13 cellular contexts compared by ENCODE assay signal in the genomic region with DNA sequence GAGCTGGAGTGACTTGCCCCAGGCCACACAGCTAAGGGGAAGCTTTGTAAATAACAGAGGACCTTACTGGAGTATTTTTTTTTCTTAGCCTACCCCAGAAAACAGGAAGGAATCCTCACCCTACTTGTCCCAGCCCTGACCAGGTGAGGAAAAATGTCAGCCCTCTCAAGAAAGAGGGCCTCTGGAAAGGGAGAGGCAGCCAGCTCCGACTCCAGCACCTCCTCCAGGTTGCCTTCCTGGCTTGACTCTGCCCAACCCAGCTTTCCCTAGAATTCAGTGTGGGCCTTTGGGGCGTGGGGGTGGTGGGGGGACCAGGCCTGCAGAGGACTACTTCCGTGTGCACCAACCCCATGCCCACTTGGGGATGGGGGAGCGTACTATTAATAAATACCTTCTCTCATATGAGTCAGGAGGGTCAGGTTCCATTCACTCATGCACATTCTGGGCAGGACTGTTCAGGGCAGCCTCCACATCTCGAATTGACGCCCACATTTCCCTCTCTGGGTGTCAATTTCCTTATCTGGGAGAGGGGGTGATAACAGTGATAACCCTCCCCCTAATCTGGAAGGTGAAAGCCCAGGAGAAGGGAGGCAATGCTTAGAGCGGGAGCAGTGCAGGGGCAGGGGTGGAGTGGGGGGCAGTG. TPM values are rescaled to one million over a fixed set of nuclear protein-coding genes. Genes with fewer than 3 reads are reported as not detected.
DNase-seq lines count a peak whose midpoint lies in the region; ATAC-seq and TF ChIP-seq lines count a peak whose summit lies in the region.
"Had no signal": no experiment of that assay in that cellular context is flagged by ENCODE, and none has a peak within 500 bp of the region (broad histone marks: within the 10 kb centered on the region; RNA-seq: fewer than 3 reads in every experiment).

No MANE protein-coding gene starts in this region.

- H3K79me2 ChIP-seq in HCT116 (ENCODE audit: insufficient read depth, low read length), result peaks cover 83% of the 10 kb centered on the region

- no peaks in the 10 kb centered on the region for H4K20me1 ChIP-seq in HCT116 (ENCODE audit: insufficient read depth)

- no peaks in the 10 kb centered on the region for H3K9me3 Mint-ChIP-seq in activated T-cell treated with anti-CD3 and anti-CD28 coated beads, Interleukin-2, amount 50 U/mL, for 72 hours
- H3K9me3 Mint-ChIP-seq: brain had no signal

- CTCF ChIA-PET in HCT116 (lab: Charles Lee), result interaction anchor here (1.0 to 3.4 kb wide), 3 partner anchors 12 to 236 kb away, joined by 3 to 20 read pairs (median 9); a partner anchor contains a TSS

- H3K4me1 Mint-ChIP-seq in activated T-cell treated with anti-CD3 and anti-CD28 coated beads, Interleukin-2, amount 50 U/mL, for 72 hours (ENCODE audit: low read depth), result peaks cover 85% of the 10 kb centered on the region

- POLR2A ChIA-PET in HCT116 (lab: Charles Lee), result interaction anchor here (0.5 to 0.7 kb wide), 3 partner anchors 14 to 721 kb away, joined by 3 read pairs; no protein-coding TSS in a partner anchor

- TF ChIP-seq CTCF in HCT116 (IDR thresholded peaks at IDR 0.05 in 2 of 3, conservative IDR thresholded peaks at IDR 0.05 in 1 of 3; ENCODE audit: borderline replicate concordance in 1 of 3, insufficient read depth in 1 of 3, low read depth in 2 of 3, low read length in 2 of 3), result no peak

- H3K9me2 ChIP-seq in HCT116 (ENCODE audit: insufficient read depth), result no peaks in the 10 kb centered on the region

- 0 out of 4 replicates have a peak, but pooled peaks cover 2 to 9% of the 10 kb centered on the region in 2 experiments for H3K36me3 ChIP-seq in HCT116 (ENCODE audit: control insufficient read depth in 1 of 2, insufficient read depth in 2 of 2, low read length in 2 of 2)
- H3K36me3 ChIP-seq in mucosa of rectum (ENCODE audit: control insufficient read depth in 2 of 2, insufficient read depth in 2 of 2, low read length in 2 of 2), result no peaks in the 10 kb centered on the region
- H3K36me3 ChIP-seq: prostate gland had no signal

- no peaks in the 10 kb centered on the region for H3K27me3 Mint-ChIP-seq in activated T-cell treated with anti-CD3 and anti-CD28 coated beads, Interleukin-2, amount 50 U/mL, for 72 hours (ENCODE audit: low read depth)

- H3K27ac ChIP-seq in HCT116 (ENCODE audit: low read depth, low read length) (peak overlapping the region; percentile 98), mucosa of rectum (ENCODE audit: low read depth in 2 of 2, low read length in 2 of 2) (peak overlapping the region; percentile 9 to 89)
- H3K27ac ChIP-seq: prostate gland had no signal

- RAD21 ChIA-PET in HCT116 (lab: Charles Lee; ENCODE audit: low non-redundant PET in 1 of 2, low total read pairs in 2 of 2, uncharacterized antibody in 2 of 2, unreplicated experiment in 2 of 2), result no interaction called here

- H3K4me3 Mint-ChIP-seq in activated T-cell treated with anti-CD3 and anti-CD28 coated beads, Interleukin-2, amount 50 U/mL, for 72 hours, result peak overlapping the region; percentile 93 to 99
- H3K4me3 Mint-ChIP-seq: brain had no signal

- H3K27me3 ChIP-seq in HCT116 (ENCODE audit: insufficient read depth, low read length), result no peaks in the 10 kb centered on the region
- no peaks in the 10 kb centered on the region for H3K27me3 ChIP-seq in mucosa of rectum (ENCODE audit: control insufficient read depth in 2 of 2, insufficient read depth in 2 of 2, low read length in 2 of 2)

- H2AFZ ChIP-seq in HCT116 (ENCODE audit: low read depth, low read length, poor library complexity, severe bottlenecking), result no peak overlapping the region

- H3K4me2 ChIP-seq in HCT116 (ENCODE audit: low read length), result peak overlapping the region; percentile 63

- H3K4me1 ChIP-seq in HCT116 (ENCODE audit: control insufficient read depth in 1 of 2, insufficient read depth in 2 of 2, low read length in 2 of 2) (peaks cover 74 to 95% of the 10 kb centered on the region in 2 experiments), mucosa of rectum (ENCODE audit: control insufficient read depth in 2 of 2, insufficient read depth in 2 of 2, low read length in 2 of 2) (peaks cover 19 to 41% of the 10 kb centered on the region in 2 donors)
- H3K4me1 ChIP-seq: prostate gland had no signal

- peak overlapping the region; percentile 43 for H3K9ac ChIP-seq in HCT116 (ENCODE audit: low read length)
- H3K9ac ChIP-seq in mucosa of rectum (ENCODE audit: low read depth in 1 of 2, low read length in 2 of 2), result peak overlapping the region in 1 of 2 donors; percentile 52

- no peak overlapping the region for H3K4me3 ChIP-seq in HCT116 (replicated peaks in 1 of 2; ENCODE audit: low read depth in 1 of 2, low read length in 2 of 2)
- no peak overlapping the region for H3K4me3 ChIP-seq in mucosa of rectum (ENCODE audit: low read length in 2 of 2)
- H3K4me3 ChIP-seq: prostate gland had no signal

- no peak for ATAC-seq in HCT116
- ATAC-seq in activated T-cell treated with anti-CD3 and anti-CD28 coated beads, Interleukin-2, amount 50 U/mL, for 72 hours (replicated peaks in 1 of 2), result no peak
- no peak for ATAC-seq in HG02571 (IDR thresholded peaks at IDR 0.05; ENCODE audit: unreplicated experiment)

- DNase-seq in CD1c-positive myeloid dendritic cell (ENCODE audit: extremely low spot score), result peak; percentile 71
- DNase-seq in HCT116 (ENCODE audit: low read depth, low spot score), result no peak
- no peak for DNase-seq in activated T-cell treated with anti-CD3 and anti-CD28 coated beads, Interleukin-2, amount 50 U/mL, for 72 hours
- no peak for DNase-seq in H4 (ENCODE audit: low spot score)
- DNase-seq in GM03348 (ENCODE audit: low spot score), result no peak
- DNase-seq in NCI-H748 treated with DMSO at 0.1 percent for 48 hours (lab: John Stamatoyannopoulos, UW), result no peak
- DNase-seq: H7, hippocampal formation, NCI-H146 had no signal

- TF ChIP-seq RAD21 in HCT116 (IDR thresholded peaks at IDR 0.05; ENCODE audit: low read depth), result no peak

- H3K9me3 ChIP-seq in HCT116 (ENCODE audit: control insufficient read depth in 1 of 2, insufficient read depth in 1 of 2, low read depth in 1 of 2, low read length in 2 of 2) (no peaks in the 10 kb centered on the region), mucosa of rectum (ENCODE audit: control insufficient read depth in 2 of 2, low read length in 2 of 2) (no peaks in the 10 kb centered on the region)
- H3K9me3 ChIP-seq: prostate gland had no signal

- intact Hi-C loops in HCT116 (cut with micrococcal nuclease), result no loop called here

- BruUV-seq in HCT116 (replicated peaks; lab: Mats Ljungman, UMichigan), result no TSS peak

- peak overlapping the region; percentile 68 for H3K27ac Mint-ChIP-seq in activated T-cell treated with anti-CD3 and anti-CD28 coated beads, Interleukin-2, amount 50 U/mL, for 72 hours
- H3K27ac Mint-ChIP-seq: brain had no signal

- peaks cover 9 to 32% of the 10 kb centered on the region in 2 donors for H3K36me3 Mint-ChIP-seq in activated T-cell treated with anti-CD3 and anti-CD28 coated beads, Interleukin-2, amount 50 U/mL, for 72 hours (ENCODE audit: insufficient read depth in 2 of 2)
- H3K36me3 Mint-ChIP-seq: brain had no signal

- TF ChIP-seq POLR2A in HCT116 (IDR thresholded peaks at IDR 0.05; ENCODE audit: borderline replicate concordance, extremely low read depth, insufficient read depth, insufficient read length), result no peak

TF ChIP-seq in HCT116, 20 proteins besides CTCF, POLR2A, EP300 and RAD21:
- TF ChIP-seq TCF7L2 (IDR thresholded peaks at IDR 0.05; ENCODE audit: borderline replicate concordance, extremely low read depth, insufficient read depth, insufficient read length) (no peak), FOSL1 (IDR thresholded peaks at IDR 0.05; ENCODE audit: low read depth) (no peak)

RNA-seq across cellular contexts. Expression of a gene that starts 5.2 kb away (rescaled TPM):
- total RNA-seq in HCT116 (2021; ENCODE audit: unreplicated experiment), result 116 TPM
- 93.4 and 134 TPM in 2 replicates for polyA plus RNA-seq in HCT116 (2012)
- total RNA-seq in activated T-cell treated with anti-CD3 and anti-CD28 coated beads, Interleukin-2, amount 50 U/mL, for 72 hours, result 100 to 1,000 TPM; 154 to 165 TPM
- total RNA-seq in H4 (2014; rRNA removed; shearing (Covaris generic)), result 0.99 and 3.3 TPM in 2 replicates

RNA-seq across cellular contexts. Expression of a gene that starts 15.5 kb away (rescaled TPM):
- total RNA-seq in HCT116 (2021; ENCODE audit: unreplicated experiment), result 17.5 TPM
- 6.6 and 7.3 TPM in 2 replicates for polyA plus RNA-seq in HCT116 (2012)
- total RNA-seq in activated T-cell treated with anti-CD3 and anti-CD28 coated beads, Interleukin-2, amount 50 U/mL, for 72 hours, result 10 to 100 TPM; 20.3 to 21.2 TPM
- total RNA-seq in H4 (2014; rRNA removed; shearing (Covaris generic)), result 1.2 and 2.1 TPM in 2 replicates

Comparison
In these comparisons a context has a peak if more than half of its experiments do, and no peak if none do; other contexts are left out.
1. RNA of a gene that starts 5.2 kb away (total RNA-seq): 154 to 165 TPM in activated T-cell treated with anti-CD3 and anti-CD28 coated beads, Interleukin-2, amount 50 U/mL, for 72 hours and 116 TPM in HCT116 (single experiment); 0.99 to 3.3 TPM in H4; every median in the first group is over 10 times any median in the second.